29 cellular contexts compared by ENCODE assay signal in the genomic region with DNA sequence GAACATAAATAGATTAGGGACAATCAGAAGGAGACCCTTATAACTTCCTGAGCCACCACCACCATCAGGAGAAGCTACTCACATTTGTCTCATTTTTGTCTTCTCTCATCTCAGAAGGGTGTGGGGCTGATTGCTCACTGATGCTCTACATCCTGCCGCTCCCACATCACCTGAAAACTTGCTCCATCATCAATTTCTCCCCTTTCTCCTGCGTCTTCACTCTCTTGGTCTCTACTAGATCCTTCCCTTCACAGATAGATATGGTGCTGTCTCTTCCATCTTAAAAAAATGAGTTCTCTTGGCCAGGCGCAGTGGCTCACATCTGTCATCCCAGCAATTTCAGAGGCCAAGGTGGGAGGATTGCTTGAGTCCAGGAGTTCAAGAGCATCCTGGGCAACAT.
"Had no signal": no experiment of that assay in that cellular context is flagged by ENCODE, and none has a peak within 500 bp of the region (broad histone marks: within the 10 kb centered on the region; RNA-seq: fewer than 3 reads in every experiment).

No MANE protein-coding gene starts in this region.

- H3K4me3 ChIP-seq: colonic mucosa, coronary artery, dorsolateral prefrontal cortex, esophagus muscularis mucosa, esophagus squamous epithelium, gastrocnemius medialis, gastroesophageal sphincter, heart left ventricle, heart right ventricle had no signal

- H3K27ac Mint-ChIP-seq: dendritic cell treated with granulocyte-macrophage colony-stimulating factor and Interleukin-4, amounts not matched to agents 40 ng/mL and 50 ng/mL, for 4 days; effector memory CD8-positive, alpha-beta T cell had no signal

- H3K4me3 Mint-ChIP-seq: dendritic cell treated with granulocyte-macrophage colony-stimulating factor and Interleukin-4, amounts not matched to agents 40 ng/mL and 50 ng/mL, for 4 days; effector memory CD8-positive, alpha-beta T cell; endodermal cell had no signal

- H3K9me3 ChIP-seq: colonic mucosa, esophagus muscularis mucosa, esophagus squamous epithelium, gastrocnemius medialis, gastroesophageal sphincter, heart left ventricle, heart right ventricle had no signal

- H3K27me3 ChIP-seq: colonic mucosa, dorsolateral prefrontal cortex had no signal

- H3K36me3 ChIP-seq: colonic mucosa, esophagus muscularis mucosa, esophagus squamous epithelium, gastrocnemius medialis, gastroesophageal sphincter, heart left ventricle, heart right ventricle had no signal

- H3K9me3 Mint-ChIP-seq: dendritic cell treated with granulocyte-macrophage colony-stimulating factor and Interleukin-4, amounts not matched to agents 40 ng/mL and 50 ng/mL, for 4 days; effector memory CD8-positive, alpha-beta T cell; endodermal cell had no signal

- H3K4me1 ChIP-seq: colonic mucosa, esophagus muscularis mucosa, esophagus squamous epithelium, foreskin keratinocyte, gastrocnemius medialis, gastroesophageal sphincter, heart left ventricle, heart right ventricle had no signal

- ATAC-seq: effector memory CD8-positive, alpha-beta T cell; esophagus mucosa; foreskin keratinocyte; gastrocnemius medialis; gastroesophageal sphincter; heart left ventricle; heart right ventricle had no signal

- DNase-seq: colonic mucosa; cortex of kidney; dermis blood vessel endothelial cell; dorsolateral prefrontal cortex; effector CD4-positive, alpha-beta T cell; effector CD8-positive, alpha-beta T cell; effector memory CD4-positive, alpha-beta T cell; effector memory CD8-positive, alpha-beta T cell; endodermal cell; erythroblast; esophagus squamous epithelium; foreskin fibroblast; foreskin keratinocyte; foreskin melanocyte; gastrocnemius medialis; glutamatergic neuron; head of caudate nucleus; heart left ventricle; heart right ventricle had no signal

- FAIRE-seq: colon, endometrium, endothelial cell of umbilical vein, frontal cortex had no signal

- H3K27ac ChIP-seq: colonic mucosa, coronary artery, dorsolateral prefrontal cortex, epithelial cell of prostate, esophagus muscularis mucosa, esophagus squamous epithelium, foreskin keratinocyte, gastrocnemius medialis, gastroesophageal sphincter, heart left ventricle, heart right ventricle had no signal
